Comparison of ENCODE assay signal across 9 cellular contexts in the genomic region with DNA sequence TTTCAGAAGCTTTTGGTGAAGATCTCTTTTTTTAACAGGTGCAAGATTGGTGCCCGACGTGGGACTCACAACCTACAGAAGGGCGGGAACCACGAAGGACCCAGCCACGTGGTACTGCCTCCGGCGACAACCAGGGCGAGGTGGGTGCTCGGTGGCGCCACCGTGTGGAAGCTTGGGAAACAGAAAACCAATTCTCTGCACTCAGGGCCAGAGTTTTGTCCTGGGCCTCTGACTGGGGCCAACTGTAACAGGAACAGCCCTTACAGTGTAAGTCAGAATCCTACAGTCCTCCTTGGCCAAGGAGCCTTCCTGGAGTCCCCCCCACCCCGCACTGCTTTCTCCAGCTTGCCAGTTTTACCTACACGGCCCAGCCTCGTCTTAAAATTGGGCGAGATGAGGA. TPM values are rescaled to one million over a fixed set of nuclear protein-coding genes. Genes with fewer than 3 reads are reported as not detected.
DNase-seq lines count a peak whose midpoint lies in the region; ATAC-seq and TF ChIP-seq lines count a peak whose summit lies in the region.
"Had no signal": no experiment of that assay in that cellular context is flagged by ENCODE, and none has a peak within 500 bp of the region (broad histone marks: within the 10 kb centered on the region; RNA-seq: fewer than 3 reads in every experiment).

No MANE protein-coding gene starts in this region.

- TF ChIP-seq CTCF in epithelial cell of esophagus (IDR thresholded peaks at IDR 0.05; ENCODE audit: insufficient read depth, low read depth, low read length, missing control alignments), result peak; percentile 58

- H3K9me3 ChIP-seq in MG63, result peaks cover 5% of the 10 kb centered on the region; the same call in 1 of the 2 replicates

- H3K4me3 ChIP-seq in MG63, result no peak overlapping the region
- H3K4me3 ChIP-seq in epithelial cell of esophagus (ENCODE audit: low read length), result no peak overlapping the region

- DNase-seq in D341Med (ENCODE audit: low spot score) (peak; percentile 59), MG63 (peak; percentile 47), epithelial cell of esophagus (ENCODE audit: low read depth) (no peak), pons (ENCODE audit: low spot score) (peak; percentile 2), middle frontal gyrus (ENCODE audit: extremely low spot score, low spot score) (no peak), cortex of kidney (lab: John Stamatoyannopoulos, UW) (no peak)
- peak; percentile 64 to 72 for DNase-seq in activated CD4-positive, alpha-beta T cell treated with anti-CD3 and anti-CD28 coated beads, Interleukin-2, amount 50 U/mL, for 48 hours

- peaks cover 8% of the 10 kb centered on the region for H3K27me3 ChIP-seq in MG63

- ATAC-seq in HG03159 (IDR thresholded peaks at IDR 0.05; ENCODE audit: unreplicated experiment), result no peak

- H3K36me3 ChIP-seq in MG63, result no peaks in the 10 kb centered on the region

RNA-seq across cellular contexts. Expression of gene S100A7A, which starts 11.6 kb away (rescaled TPM):
- total RNA-seq in MG63 (2014; rRNA removed; shearing (Covaris generic); ENCODE audit: low replicate concordance), result not detected in 2 replicates
- total RNA-seq: LHCN-M2 had no signal

RNA-seq across cellular contexts. Expression of gene S100A8, which starts 13.9 kb away (rescaled TPM):
- not detected in 2 replicates for total RNA-seq in MG63 (2014; rRNA removed; shearing (Covaris generic); ENCODE audit: low replicate concordance)
- total RNA-seq: LHCN-M2 had no signal

RNA-seq across cellular contexts. Expression of gene S100A12, which starts 29.3 kb away (rescaled TPM):
- not detected in 2 replicates for total RNA-seq in MG63 (2014; rRNA removed; shearing (Covaris generic); ENCODE audit: low replicate concordance)
- total RNA-seq: LHCN-M2 had no signal

RNA-seq across cellular contexts. Expression of gene S100A9, which starts 47.1 kb away (rescaled TPM):
- not detected in 2 replicates for total RNA-seq in MG63 (2014; rRNA removed; shearing (Covaris generic); ENCODE audit: low replicate concordance)
- total RNA-seq: LHCN-M2 had no signal

RNA-seq across cellular contexts. Expression of gene S100A7, which starts 55.7 kb away (rescaled TPM):
- total RNA-seq in MG63 (2014; rRNA removed; shearing (Covaris generic); ENCODE audit: low replicate concordance), result not detected in 2 replicates
- total RNA-seq: LHCN-M2 had no signal

Comparison
In these comparisons a context has a peak if more than half of its experiments do, and no peak if none do; other contexts are left out.
1. DNase-seq: peak in D341Med (single experiment), MG63 (single experiment), activated CD4-positive, alpha-beta T cell treated with anti-CD3 and anti-CD28 coated beads, Interleukin-2, amount 50 U/mL, for 48 hours (2 of 2) and pons (single experiment); none in epithelial cell of esophagus (single experiment), middle frontal gyrus (single experiment) and cortex of kidney (single experiment).